In the genomic region with DNA sequence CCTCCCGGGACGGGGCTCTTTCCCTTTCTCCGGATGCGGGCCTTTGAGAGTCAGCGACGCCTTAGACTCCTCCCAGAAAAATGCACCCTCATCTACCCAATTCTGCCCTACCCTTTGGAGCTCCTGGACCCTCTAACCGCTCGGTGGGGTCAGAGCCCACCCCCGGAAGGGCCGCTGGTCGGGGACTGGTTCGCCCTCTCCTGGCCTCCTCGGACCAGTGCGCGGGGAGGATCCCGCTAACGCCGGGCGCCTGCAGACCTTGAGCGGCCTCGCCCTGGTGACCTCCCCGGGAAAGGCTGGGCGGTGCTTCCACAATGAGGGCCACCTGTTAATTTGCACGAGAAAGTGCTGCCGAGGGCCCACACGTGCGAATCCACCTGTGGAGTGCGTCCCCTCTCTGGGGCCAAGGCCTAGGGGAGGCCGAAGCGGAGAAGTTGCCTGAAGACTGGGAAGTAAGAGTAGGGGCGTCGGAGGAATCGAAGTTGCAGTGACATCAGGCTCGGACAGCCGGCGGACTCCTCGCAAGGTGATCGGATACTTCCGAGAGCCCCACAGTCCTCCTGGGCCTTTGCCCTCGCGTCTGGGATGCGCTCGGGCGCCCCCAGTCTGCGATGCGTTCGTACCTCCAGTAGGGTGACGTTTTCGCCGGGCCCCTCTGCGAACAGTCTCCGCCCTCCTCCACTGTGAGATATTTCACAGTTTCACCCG, we compare ENCODE assay signal across 8 cellular contexts.
A peak's percentile ranks its signal among the peaks of the same experiment; 100 is the strongest.
DNase-seq lines count a peak whose midpoint lies in the region; ATAC-seq and TF ChIP-seq lines count a peak whose summit lies in the region.

No MANE protein-coding gene starts in this region.

- H2AFZ ChIP-seq in OCI-LY3 (ENCODE audit: low read depth, low read length): peak overlapping the region; percentile 95

- no peaks in the 10 kb centered on the region for H3K79me2 ChIP-seq in OCI-LY3 (ENCODE audit: low read length)

- H3K27me3 ChIP-seq in Caco-2 (replicated peaks; ENCODE audit: control insufficient read depth, insufficient read depth, low read length) (no peaks in the 10 kb centered on the region), OCI-LY3 (ENCODE audit: low read depth, low read length) (no peaks in the 10 kb centered on the region)

- H3K27ac ChIP-seq in OCI-LY3 (ENCODE audit: low read length): peak overlapping the region; percentile 36

- peak overlapping the region; percentile 51 for H3K4me3 ChIP-seq in Caco-2 (ENCODE audit: low read depth, low read length)
- peak overlapping the region; percentile 91 for H3K4me3 ChIP-seq in OCI-LY3 (ENCODE audit: low read length)

- H3K9me3 ChIP-seq in Caco-2 (no peaks in the 10 kb centered on the region), OCI-LY3 (ENCODE audit: insufficient read depth, low read length) (no peaks in the 10 kb centered on the region)

- DNase-seq in Caco-2 (peak; percentile 98 to 99), HS-27A (ENCODE audit: low read depth) (peak; percentile 84), activated T-helper 1 cell treated with Interleukin-2 at 50 U/mL for 16 hours (ENCODE audit: low read depth) (peak; percentile 81), fibroblast of gingiva (ENCODE audit: low read depth) (peak; percentile 86), naive B cell (peak; percentile 92)
- DNase-seq in stimulated activated effector memory CD8-positive, alpha-beta T cell treated with anti-CD3 and anti-CD28 coated beads, Interleukin-12 subunit alpha, Interleukin-12 subunit beta, amount 100 ng/mL, for 72 hours (ENCODE audit: low spot score in 2 of 2): peak; percentile 76 to 90

- no peaks in the 10 kb centered on the region for H4K20me1 ChIP-seq in OCI-LY3 (ENCODE audit: insufficient read depth, low read length)

- POLR2A ChIA-PET in Caco-2 (lab: Charles Lee): interaction anchor here (0.6 to 1.5 kb wide), 6 partner anchors 83 to 641 kb away, joined by 3 to 7 read pairs (median 5); partner anchors contain the start of genes FAM76B and SRSF8

- CTCF ChIA-PET in Caco-2 (lab: Charles Lee): interaction anchor here (0.8 to 4.5 kb wide), 31 partner anchors 10 to 640 kb away, joined by 3 to 67 read pairs (median 4); partner anchors contain the start of genes CEP57, CWC15, ENDOD1 and FAM76B

- H3K4me1 ChIP-seq in Caco-2 (peaks cover 14% of the 10 kb centered on the region), OCI-LY3 (ENCODE audit: low read length) (peaks cover 20% of the 10 kb centered on the region)

- BruUV-seq in Caco-2 (replicated peaks; lab: Mats Ljungman, UMichigan): no TSS peak

- H3K27me3 Mint-ChIP-seq in Caco-2 (ENCODE audit: insufficient read depth, unreplicated experiment) (no peaks in the 10 kb centered on the region), naive B cell (peaks cover 0 to 5% (median 0%) of the 10 kb centered on the region in 3 donors)

- H3K4me1 Mint-ChIP-seq in Caco-2 (ENCODE audit: low read depth, unreplicated experiment): peaks cover 20% of the 10 kb centered on the region
- H3K4me1 Mint-ChIP-seq in naive B cell: peaks cover 24 to 52% (median 48%) of the 10 kb centered on the region in 3 donors
- peaks cover 35% of the 10 kb centered on the region for H3K4me1 Mint-ChIP-seq in stimulated activated effector memory CD8-positive, alpha-beta T cell treated with anti-CD3 and anti-CD28 coated beads, Interleukin-12 subunit alpha, Interleukin-12 subunit beta, amount 100 ng/mL, for 72 hours

- ATAC-seq in GM19468 (IDR thresholded peaks at IDR 0.05; ENCODE audit: extremely low read depth, unreplicated experiment) (peak; percentile 79), naive B cell (ENCODE audit: low read depth in 2 of 2) (peak; percentile 87)
- ATAC-seq in stimulated activated effector memory CD8-positive, alpha-beta T cell treated with anti-CD3 and anti-CD28 coated beads, Interleukin-12 subunit alpha, Interleukin-12 subunit beta, amount 100 ng/mL, for 72 hours: peak; percentile 94

- TF ChIP-seq CTCF in Caco-2 (IDR thresholded peaks at IDR 0.05; ENCODE audit: insufficient read depth in 1 of 2, low read depth in 1 of 2, low read length in 1 of 2, severe bottlenecking in 1 of 2, unreplicated experiment in 1 of 2) (peak; percentile 96 to 97), OCI-LY3 (IDR thresholded peaks at IDR 0.05; ENCODE audit: low read depth, low read length) (peak; percentile 50)

- H3K36me3 ChIP-seq in Caco-2 (ENCODE audit: control insufficient read depth, insufficient read depth, low read length) (no peaks in the 10 kb centered on the region), OCI-LY3 (replicated peaks; ENCODE audit: low read depth, low read length) (no peaks in the 10 kb centered on the region)

- intact Hi-C loops in Caco-2 (cut with micrococcal nuclease; ENCODE audit: unreplicated experiment): loop anchor here (1.0 to 10.0 kb wide), 17 partner anchors 58 to 1276 kb away; partner anchors contain the start of genes CWC15, FAM76B, KDM4D and SESN3

- H3K36me3 Mint-ChIP-seq in Caco-2 (ENCODE audit: insufficient read depth, unreplicated experiment) (peaks cover 8% of the 10 kb centered on the region), naive B cell (no peaks in the 10 kb centered on the region)
- no peaks in the 10 kb centered on the region for H3K36me3 Mint-ChIP-seq in stimulated activated effector memory CD8-positive, alpha-beta T cell treated with anti-CD3 and anti-CD28 coated beads, Interleukin-12 subunit alpha, Interleukin-12 subunit beta, amount 100 ng/mL, for 72 hours

- H3K27ac Mint-ChIP-seq in Caco-2 (ENCODE audit: unreplicated experiment): peak overlapping the region; percentile 94
- H3K27ac Mint-ChIP-seq in naive B cell: peak overlapping the region; percentile 93 to 99 (median 98)
- peak overlapping the region; percentile 69 for H3K27ac Mint-ChIP-seq in stimulated activated effector memory CD8-positive, alpha-beta T cell treated with anti-CD3 and anti-CD28 coated beads, Interleukin-12 subunit alpha, Interleukin-12 subunit beta, amount 100 ng/mL, for 72 hours

- H3K9me3 Mint-ChIP-seq in Caco-2 (ENCODE audit: unreplicated experiment) (no peaks in the 10 kb centered on the region), naive B cell (no peaks in the 10 kb centered on the region)
- no peaks in the 10 kb centered on the region for H3K9me3 Mint-ChIP-seq in stimulated activated effector memory CD8-positive, alpha-beta T cell treated with anti-CD3 and anti-CD28 coated beads, Interleukin-12 subunit alpha, Interleukin-12 subunit beta, amount 100 ng/mL, for 72 hours

- H3K4me3 Mint-ChIP-seq in Caco-2 (ENCODE audit: unreplicated experiment) (peak overlapping the region; percentile 93), naive B cell (peak overlapping the region; percentile 73 to 97 (median 92))
- H3K4me3 Mint-ChIP-seq in stimulated activated effector memory CD8-positive, alpha-beta T cell treated with anti-CD3 and anti-CD28 coated beads, Interleukin-12 subunit alpha, Interleukin-12 subunit beta, amount 100 ng/mL, for 72 hours: peak overlapping the region; percentile 79

- H3K9ac ChIP-seq in OCI-LY3 (ENCODE audit: low read length): peak overlapping the region; percentile 79

- peak overlapping the region; percentile 97 for H3K4me2 ChIP-seq in OCI-LY3 (ENCODE audit: low read length)

Comparison
In these comparisons a context has a peak if more than half of its experiments do, and no peak if none do; other contexts are left out.
1. Peak in every context shown above with its lines: DNase-seq, ATAC-seq, H3K4me3 ChIP-seq and H3K27ac ChIP-seq.